In genomic region chr3:147427796-147428195, GRCh38 we compare ENCODE assay signal across 29 cellular contexts. TPM values are rescaled to one million over a fixed set of nuclear protein-coding genes. Genes with fewer than 3 reads are reported as not detected.
"Had no signal": no experiment of that assay in that cellular context is flagged by ENCODE, and none has a peak within 500 bp of the region (broad histone marks: within the 10 kb centered on the region; RNA-seq: fewer than 3 reads in every experiment).

No MANE protein-coding gene starts in this region.

- H3K4me1 Mint-ChIP-seq: activated CD4-positive, alpha-beta T cell treated with anti-CD3 and anti-CD28 coated beads, Interleukin-2, amount 10 ng/mL, durations not matched to agents 7 days and 5 days; activated naive CD8-positive, alpha-beta T cell treated with anti-CD3 and anti-CD28 coated beads, Interleukin-2, amount 10 ng/mL, durations not matched to agents 7 days and 5 days had no signal

- H3K4me3 ChIP-seq: adrenal gland, Peyer's patch, SJCRH30 had no signal

- H3K9me3 Mint-ChIP-seq: activated CD4-positive, alpha-beta memory T cell treated with anti-CD3 and anti-CD28 coated beads for 36 hours; activated CD4-positive, alpha-beta T cell treated with anti-CD3 and anti-CD28 coated beads, Interleukin-2, amount 10 ng/mL, durations not matched to agents 7 days and 5 days; activated naive CD8-positive, alpha-beta T cell treated with anti-CD3 and anti-CD28 coated beads, Interleukin-2, amount 10 ng/mL, durations not matched to agents 7 days and 5 days had no signal

- H3K36me3 Mint-ChIP-seq: activated naive CD8-positive, alpha-beta T cell treated with anti-CD3 and anti-CD28 coated beads, Interleukin-2, amount 10 ng/mL, durations not matched to agents 7 days and 5 days had no signal

- H3K4me2 ChIP-seq: SK-N-SH had no signal

- H3K9me2 ChIP-seq: SK-N-SH had no signal

- H3K9ac ChIP-seq: SK-N-SH had no signal

- DNase-seq: activated CD4-positive, alpha-beta memory T cell treated with anti-CD3 and anti-CD28 coated beads for 36 hours; activated CD4-positive, alpha-beta T cell treated with anti-CD3 and anti-CD28 coated beads, Interleukin-2, amount 10 ng/mL, durations not matched to agents 7 days and 5 days; activated CD4-positive, CD25-positive, alpha-beta regulatory T cell; activated CD8-positive, alpha-beta memory T cell treated with anti-CD3 and anti-CD28 coated beads, Interleukin-2, amount 50 U/mL, for 4 hours; activated naive CD4-positive, alpha-beta T cell treated with anti-CD3 and anti-CD28 coated beads, Interleukin-2, amount 50 U/mL, for 16 hours; activated naive CD8-positive, alpha-beta T cell treated with anti-CD3 and anti-CD28 coated beads, Interleukin-2, amount 10 ng/mL, durations not matched to agents 7 days and 5 days; activated T-cell treated with anti-CD3 and anti-CD28 coated beads, Interleukin-2, amount 50 U/mL, for 1 hour; adrenal gland; anterior cingulate cortex; brain microvascular endothelial cell; Kasumi-1; KBM-7; NCI-H1092; NCI-H1417; NCI-H1930; NCI-H345; NCI-H510A; NCI-H526 treated with DMSO at 0.1 percent for 48 hours; NCI-H82; NK-92 treated with Interleukin-12 subunit alpha and Interleukin-12 subunit beta, amount 100 ng/mL, for 24 hours; Peyer's patch; Right ventricle myocardium superior; SJCRH30; SK-N-SH; T-helper 1 cell had no signal

- H3K4me1 ChIP-seq: adrenal gland, Peyer's patch, SJCRH30 had no signal

- H3K36me3 ChIP-seq: adrenal gland, brain microvascular endothelial cell, Peyer's patch, SJCRH30 had no signal

- H3K27ac ChIP-seq: adrenal gland, brain microvascular endothelial cell, Peyer's patch, RWPE1, SJCRH30, VCaP had no signal

- H3K27ac Mint-ChIP-seq: activated CD4-positive, alpha-beta memory T cell treated with anti-CD3 and anti-CD28 coated beads for 36 hours; activated CD4-positive, alpha-beta T cell treated with anti-CD3 and anti-CD28 coated beads, Interleukin-2, amount 10 ng/mL, durations not matched to agents 7 days and 5 days; activated naive CD8-positive, alpha-beta T cell treated with anti-CD3 and anti-CD28 coated beads, Interleukin-2, amount 10 ng/mL, durations not matched to agents 7 days and 5 days had no signal

- H3K27me3 ChIP-seq: brain microvascular endothelial cell, SJCRH30 had no signal

- H3K4me3 Mint-ChIP-seq: activated CD4-positive, alpha-beta memory T cell treated with anti-CD3 and anti-CD28 coated beads for 36 hours; activated CD4-positive, alpha-beta T cell treated with anti-CD3 and anti-CD28 coated beads, Interleukin-2, amount 10 ng/mL, durations not matched to agents 7 days and 5 days; activated naive CD8-positive, alpha-beta T cell treated with anti-CD3 and anti-CD28 coated beads, Interleukin-2, amount 10 ng/mL, durations not matched to agents 7 days and 5 days had no signal

- H3K9me3 ChIP-seq: adrenal gland, Peyer's patch, SJCRH30, SK-N-SH had no signal

RNA-seq across cellular contexts. Expression of gene ZIC1, which starts 18.6 kb away (rescaled TPM):
- total RNA-seq: activated CD4-positive, alpha-beta memory T cell treated with anti-CD3 and anti-CD28 coated beads for 36 hours; activated CD4-positive, alpha-beta T cell treated with anti-CD3 and anti-CD28 coated beads, Interleukin-2, amount 10 ng/mL, durations not matched to agents 7 days and 5 days; activated naive CD8-positive, alpha-beta T cell treated with anti-CD3 and anti-CD28 coated beads, Interleukin-2, amount 10 ng/mL, durations not matched to agents 7 days and 5 days; cardiac septum; Right ventricle myocardium superior; T-helper 2 cell treated with Interferon-gamma antibody and Interleukin-4, amounts not matched to agents 100 ng/mL and 5 ng/mL, for 36 hours had no signal

RNA-seq across cellular contexts. Expression of gene ZIC4, which starts 21.5 kb away (rescaled TPM):
- total RNA-seq: activated CD4-positive, alpha-beta memory T cell treated with anti-CD3 and anti-CD28 coated beads for 36 hours; activated CD4-positive, alpha-beta T cell treated with anti-CD3 and anti-CD28 coated beads, Interleukin-2, amount 10 ng/mL, durations not matched to agents 7 days and 5 days; activated naive CD8-positive, alpha-beta T cell treated with anti-CD3 and anti-CD28 coated beads, Interleukin-2, amount 10 ng/mL, durations not matched to agents 7 days and 5 days; adrenal gland; cardiac septum; Peyer's patch; Right ventricle myocardium superior; T-helper 2 cell treated with Interferon-gamma antibody and Interleukin-4, amounts not matched to agents 100 ng/mL and 5 ng/mL, for 36 hours had no signal
